ENCODE assay signal across 20 cellular contexts in the genomic region with DNA sequence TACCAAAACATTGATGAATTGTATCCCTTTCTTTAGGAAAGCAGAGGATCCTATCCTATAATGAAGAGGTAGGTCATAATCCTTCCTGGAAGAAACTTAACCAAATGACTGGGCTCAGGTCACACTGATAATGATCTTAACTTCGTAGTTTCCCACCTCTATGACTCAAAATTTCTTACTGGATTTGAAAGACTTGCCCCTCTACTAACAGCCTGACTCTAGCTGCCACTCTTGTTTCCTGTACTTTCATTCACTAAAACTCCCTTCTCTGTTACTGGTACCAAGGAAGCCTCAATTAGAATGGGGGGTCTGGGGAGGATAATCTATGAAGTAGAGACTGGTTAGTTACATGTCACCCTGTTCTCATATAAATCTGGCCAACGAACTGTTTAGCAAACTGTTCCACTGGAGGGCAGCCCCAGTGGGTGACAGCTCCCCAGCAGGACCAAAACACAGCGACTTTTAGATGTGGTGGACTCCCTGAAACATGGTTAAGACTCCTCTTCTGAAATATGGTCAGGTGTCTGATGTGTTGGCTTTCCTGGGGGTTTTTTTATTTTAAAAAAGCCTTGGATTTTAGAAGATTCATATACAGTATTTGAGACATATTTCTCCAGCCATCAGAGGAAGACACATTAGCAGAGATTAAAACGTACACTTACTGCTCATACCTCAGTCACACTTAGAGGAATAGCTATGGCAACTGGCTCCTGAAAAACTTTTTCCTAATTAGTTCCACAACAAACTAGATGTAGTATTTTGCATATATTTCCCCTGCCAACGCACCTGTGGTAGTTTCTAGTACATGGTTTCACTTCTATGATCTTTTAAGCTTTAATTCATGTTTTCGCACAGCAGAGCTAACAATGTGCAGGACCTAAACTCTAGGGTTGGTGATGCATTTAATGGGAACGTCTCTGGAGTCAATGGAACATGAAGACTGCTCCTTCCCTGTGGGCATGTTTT.
A peak's percentile ranks its signal among the peaks of the same experiment; 100 is the strongest.
DNase-seq lines count a peak whose midpoint lies in the region; ATAC-seq, FAIRE-seq and TF ChIP-seq lines count a peak whose summit lies in the region.
"Had no signal": no experiment of that assay in that cellular context is flagged by ENCODE, and none has a peak within 500 bp of the region (broad histone marks: within the 10 kb centered on the region; RNA-seq: fewer than 3 reads in every experiment).

No MANE protein-coding gene starts in this region.

- H3K9ac ChIP-seq in OCI-LY1 (ENCODE audit: low read length), result no peak overlapping the region

- intact Hi-C loops in naive thymus-derived CD4-positive, alpha-beta T cell (cut with micrococcal nuclease), result no loop called here

- H3K4me3 ChIP-seq in OCI-LY1 (ENCODE audit: low read depth, low read length, poor library complexity, severe bottlenecking) (no peak overlapping the region), WERI-Rb-1 (ENCODE audit: low read depth, low read length) (no peak overlapping the region)
- no peak overlapping the region for H3K4me3 ChIP-seq in naive thymus-derived CD4-positive, alpha-beta T cell (ENCODE audit: low read length)
- H3K4me3 ChIP-seq: adrenal gland, left ventricle myocardium inferior, SJCRH30, thoracic aorta had no signal

- peaks cover 22% of the 10 kb centered on the region for H3K9me3 Mint-ChIP-seq in activated CD8-positive, alpha-beta memory T cell treated with anti-CD3 and anti-CD28 coated beads, Interleukin-2, amount 10 ng/mL, durations not matched to agents 7 days and 5 days (ENCODE audit: low read depth)
- peaks cover 0 to 37% (median 25%) of the 10 kb centered on the region in 11 donors for H3K9me3 Mint-ChIP-seq in naive thymus-derived CD4-positive, alpha-beta T cell

- peak; percentile 24; the same call in 1 of the 2 replicates for TF ChIP-seq CTCF in OCI-LY1 (IDR thresholded peaks at IDR 0.05; ENCODE audit: low read length)
- no peak for TF ChIP-seq CTCF in WERI-Rb-1 (IDR thresholded peaks at IDR 0.05; ENCODE audit: low read depth, low read length)

- H3K27ac Mint-ChIP-seq in activated CD8-positive, alpha-beta memory T cell treated with anti-CD3 and anti-CD28 coated beads, Interleukin-2, amount 10 ng/mL, durations not matched to agents 7 days and 5 days, result no peak overlapping the region
- H3K27ac Mint-ChIP-seq in naive thymus-derived CD4-positive, alpha-beta T cell, result peak overlapping the region in 6 of 9 donors; percentile 10 to 75 (median 29)

- no peaks in the 10 kb centered on the region for H3K27me3 Mint-ChIP-seq in activated CD8-positive, alpha-beta memory T cell treated with anti-CD3 and anti-CD28 coated beads, Interleukin-2, amount 10 ng/mL, durations not matched to agents 7 days and 5 days
- H3K27me3 Mint-ChIP-seq in naive thymus-derived CD4-positive, alpha-beta T cell, result no peaks in the 10 kb centered on the region

- H3K36me3 ChIP-seq in OCI-LY1 (ENCODE audit: insufficient read depth, low read length), result peaks cover 24% of the 10 kb centered on the region
- H3K36me3 ChIP-seq in naive thymus-derived CD4-positive, alpha-beta T cell (ENCODE audit: control insufficient read depth in 2 of 3, insufficient read depth in 3 of 3, low read length in 3 of 3), result no peaks in the 10 kb centered on the region
- H3K36me3 ChIP-seq in WERI-Rb-1, result peaks cover 3% of the 10 kb centered on the region
- H3K36me3 ChIP-seq: adrenal gland had no signal

- no peak overlapping the region for H3K4me3 Mint-ChIP-seq in activated CD8-positive, alpha-beta memory T cell treated with anti-CD3 and anti-CD28 coated beads, Interleukin-2, amount 10 ng/mL, durations not matched to agents 7 days and 5 days
- H3K4me3 Mint-ChIP-seq in naive thymus-derived CD4-positive, alpha-beta T cell, result no peak overlapping the region
- H3K4me3 Mint-ChIP-seq: H9 had no signal

- CTCF ChIA-PET in activated CD8-positive, alpha-beta memory T cell treated with anti-CD3 and anti-CD28 coated beads, Interleukin-2, amount 10 ng/mL, durations not matched to agents 7 days and 5 days (lab: Charles Lee), result interaction anchor here (1.0 kb wide), 1 partner anchor 149 kb away, joined by 3 read pairs; no protein-coding TSS in a partner anchor
- CTCF ChIA-PET in naive thymus-derived CD4-positive, alpha-beta T cell (lab: Charles Lee), result interaction anchor here (0.7 kb wide), 1 partner anchor 100 kb away, joined by 3 read pairs; no protein-coding TSS in a partner anchor

- no peak for DNase-seq in activated CD8-positive, alpha-beta memory T cell treated with anti-CD3 and anti-CD28 coated beads, Interleukin-2, amount 10 ng/mL, durations not matched to agents 7 days and 5 days
- DNase-seq in activated CD8-positive, alpha-beta memory T cell treated with anti-CD3 and anti-CD28 coated beads, Interleukin-2, amount 50 U/mL, for 4 hours, result no peak
- DNase-seq in GM18507 (ENCODE audit: extremely low spot score, insufficient read length, low read depth) (no peak), WERI-Rb-1 (no peak)
- DNase-seq in naive thymus-derived CD4-positive, alpha-beta T cell, result no peak
- DNase-seq: activated CD8-positive, alpha-beta memory T cell treated with anti-CD3 and anti-CD28 coated beads for 24 hours; adrenal gland; foreskin keratinocyte; H9; IMR-90; left ventricle myocardium inferior; NCI-H146; NCI-H226; T-helper 9 cell had no signal

- no peaks in the 10 kb centered on the region for H3K79me2 ChIP-seq in OCI-LY1 (ENCODE audit: insufficient read depth, low read length)

- H4K20me1 ChIP-seq in OCI-LY1 (ENCODE audit: insufficient read depth, low read length), result no peaks in the 10 kb centered on the region

- no peaks in the 10 kb centered on the region for H3F3A ChIP-seq in OCI-LY1 (ENCODE audit: insufficient read depth, low read length)

- peak overlapping the region; percentile 45 for H3K4me2 ChIP-seq in OCI-LY1 (ENCODE audit: low read length)

- no peaks in the 10 kb centered on the region for H3K27me3 ChIP-seq in OCI-LY1 (ENCODE audit: insufficient read depth, low read length)
- no peaks in the 10 kb centered on the region for H3K27me3 ChIP-seq in naive thymus-derived CD4-positive, alpha-beta T cell (ENCODE audit: control insufficient read depth in 2 of 2, insufficient read depth in 2 of 2, low read length in 2 of 2)
- no peaks in the 10 kb centered on the region for H3K27me3 ChIP-seq in WERI-Rb-1 (ENCODE audit: insufficient read depth, low read depth, severe bottlenecking)
- H3K27me3 ChIP-seq: adrenal gland, foreskin keratinocyte, SJCRH30 had no signal

- H3K27ac ChIP-seq in OCI-LY1 (ENCODE audit: low read depth, low read length, poor library complexity, severe bottlenecking) (peak overlapping the region; percentile 84), WERI-Rb-1 (no peak overlapping the region; the same call in 1 of the 2 replicates)
- no peak overlapping the region for H3K27ac ChIP-seq in naive thymus-derived CD4-positive, alpha-beta T cell (ENCODE audit: low read depth, low read length)
- H3K27ac ChIP-seq: adrenal gland, foreskin keratinocyte, left ventricle myocardium inferior, SJCRH30, thoracic aorta had no signal

- peaks cover 43% of the 10 kb centered on the region for H3K4me1 Mint-ChIP-seq in activated CD8-positive, alpha-beta memory T cell treated with anti-CD3 and anti-CD28 coated beads, Interleukin-2, amount 10 ng/mL, durations not matched to agents 7 days and 5 days
- peaks cover 15 to 54% (median 37%) of the 10 kb centered on the region in 7 donors for H3K4me1 Mint-ChIP-seq in naive thymus-derived CD4-positive, alpha-beta T cell

- H3K4me1 ChIP-seq in OCI-LY1 (ENCODE audit: insufficient read depth, low read length, severe bottlenecking), result peaks cover 56% of the 10 kb centered on the region
- peaks cover 0 to 2% of the 10 kb centered on the region in 2 donors for H3K4me1 ChIP-seq in naive thymus-derived CD4-positive, alpha-beta T cell (ENCODE audit: control insufficient read depth in 2 of 2, insufficient read depth in 2 of 2, low read length in 2 of 2)
- H3K4me1 ChIP-seq: SJCRH30 had no signal

- peaks cover 47% of the 10 kb centered on the region for H3K36me3 Mint-ChIP-seq in activated CD8-positive, alpha-beta memory T cell treated with anti-CD3 and anti-CD28 coated beads, Interleukin-2, amount 10 ng/mL, durations not matched to agents 7 days and 5 days
- peaks cover 10 to 63% (median 49%) of the 10 kb centered on the region in 5 donors for H3K36me3 Mint-ChIP-seq in naive thymus-derived CD4-positive, alpha-beta T cell

- peak; percentile 70 for FAIRE-seq in GM18507 (lab: Jason Lieb, UNC)
- FAIRE-seq: G401.6 had no signal

- ATAC-seq in activated CD8-positive, alpha-beta memory T cell treated with anti-CD3 and anti-CD28 coated beads, Interleukin-2, amount 10 ng/mL, durations not matched to agents 7 days and 5 days, result peak; percentile 49
- ATAC-seq in naive thymus-derived CD4-positive, alpha-beta T cell, result no peak
- ATAC-seq in SK-N-SH treated with all-trans-retinoic acid at 6 μM for 48 hours, result no peak
- no peak for ATAC-seq in GM18517 (IDR thresholded peaks at IDR 0.05; ENCODE audit: unreplicated experiment)
- ATAC-seq: foreskin keratinocyte had no signal

- H3K9me3 ChIP-seq in OCI-LY1 (ENCODE audit: low read length), result peaks cover 18% of the 10 kb centered on the region; the same call in 1 of the 2 replicates
- H3K9me3 ChIP-seq in naive thymus-derived CD4-positive, alpha-beta T cell (ENCODE audit: control insufficient read depth in 2 of 3, low read length in 3 of 3), result peaks cover 0 to 5% (median 0%) of the 10 kb centered on the region in 3 experiments
- peaks cover 16% of the 10 kb centered on the region for H3K9me3 ChIP-seq in WERI-Rb-1 (ENCODE audit: severe bottlenecking)

- no peak overlapping the region for H2AFZ ChIP-seq in OCI-LY1 (ENCODE audit: low read length)

- POLR2A ChIA-PET in naive thymus-derived CD4-positive, alpha-beta T cell (lab: Charles Lee), result interaction anchor here (0.7 kb wide), 1 partner anchor 147 kb away, joined by 3 read pairs; no protein-coding TSS in a partner anchor

- no peaks in the 10 kb centered on the region for H3K9me2 ChIP-seq in OCI-LY1 (ENCODE audit: low read depth, low read length)

TF ChIP-seq in SK-N-SH treated with all-trans-retinoic acid at 6 μM for 48 hours, 23 proteins besides CTCF, POLR2A, EP300 and RAD21 (continues in another document):
- TF ChIP-seq ZNF70 (CRISPR knock-in tag; IDR thresholded peaks at IDR 0.05) (no peak), GLIS3 (CRISPR knock-in tag; IDR thresholded peaks at IDR 0.05) (no peak)
- TF ChIP-seq, protein P1, sequence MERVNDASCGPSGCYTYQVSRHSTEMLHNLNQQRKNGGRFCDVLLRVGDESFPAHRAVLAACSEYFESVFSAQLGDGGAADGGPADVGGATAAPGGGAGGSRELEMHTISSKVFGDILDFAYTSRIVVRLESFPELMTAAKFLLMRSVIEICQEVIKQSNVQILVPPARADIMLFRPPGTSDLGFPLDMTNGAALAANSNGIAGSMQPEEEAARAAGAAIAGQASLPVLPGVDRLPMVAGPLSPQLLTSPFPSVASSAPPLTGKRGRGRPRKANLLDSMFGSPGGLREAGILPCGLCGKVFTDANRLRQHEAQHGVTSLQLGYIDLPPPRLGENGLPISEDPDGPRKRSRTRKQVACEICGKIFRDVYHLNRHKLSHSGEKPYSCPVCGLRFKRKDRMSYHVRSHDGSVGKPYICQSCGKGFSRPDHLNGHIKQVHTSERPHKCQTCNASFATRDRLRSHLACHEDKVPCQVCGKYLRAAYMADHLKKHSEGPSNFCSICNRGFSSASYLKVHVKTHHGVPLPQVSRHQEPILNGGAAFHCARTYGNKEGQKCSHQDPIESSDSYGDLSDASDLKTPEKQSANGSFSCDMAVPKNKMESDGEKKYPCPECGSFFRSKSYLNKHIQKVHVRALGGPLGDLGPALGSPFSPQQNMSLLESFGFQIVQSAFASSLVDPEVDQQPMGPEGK (CRISPR knock-in tag; IDR thresholded peaks at IDR 0.05; ENCODE audit: borderline replicate concordance), result no peak
